ENCODE assay signal across 19 cellular contexts in the genomic region with DNA sequence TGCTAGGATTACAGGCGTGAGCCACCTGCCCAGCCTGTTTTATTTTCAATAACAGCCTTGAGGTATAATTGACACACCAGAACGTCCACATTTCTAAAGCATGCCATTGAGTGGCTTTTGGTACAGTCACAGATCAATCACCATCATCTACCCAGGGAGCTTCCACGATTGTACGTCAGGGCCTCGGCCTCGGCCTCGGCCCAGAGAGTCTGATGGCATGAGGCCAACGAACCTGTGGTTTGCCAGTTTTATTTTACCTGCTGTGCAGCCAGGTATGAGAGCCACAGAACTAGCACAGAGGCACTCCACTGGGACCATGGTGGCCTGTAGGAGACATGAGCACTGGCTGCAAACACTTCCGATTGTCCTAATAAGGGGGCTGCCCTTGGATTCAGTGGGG. TPM values are rescaled to one million over a fixed set of nuclear protein-coding genes. Genes with fewer than 3 reads are reported as not detected.
DNase-seq lines count a peak whose midpoint lies in the region; ATAC-seq and TF ChIP-seq lines count a peak whose summit lies in the region.
"Had no signal": no experiment of that assay in that cellular context is flagged by ENCODE, and none has a peak within 500 bp of the region (broad histone marks: within the 10 kb centered on the region; RNA-seq: fewer than 3 reads in every experiment).

No MANE protein-coding gene starts in this region.

- H3K9me3 Mint-ChIP-seq in T-cell = no peaks in the 10 kb centered on the region
- H3K9me3 Mint-ChIP-seq: CD8-positive, alpha-beta T cell; IgD-negative memory B cell had no signal

- peak; percentile 71 for DNase-seq in DMS79 (lab: John Stamatoyannopoulos, UW)
- DNase-seq in NCI-H774 (lab: John Stamatoyannopoulos, UW) = peak; percentile 44
- peak; percentile 75 for DNase-seq in kidney tubule cell (ENCODE audit: low spot score)
- DNase-seq in T-cell = no peak
- DNase-seq in activated CD4-positive, alpha-beta T cell treated with anti-CD3 and anti-CD28 coated beads for 48 hours = no peak
- DNase-seq: BE2C; CD8-positive, alpha-beta T cell; EL; HCEC 1CT; NCI-H1694 treated with DMSO at 0.1 percent for 48 hours; NCI-H446; NK-92 treated with Interleukin-12 subunit alpha and Interleukin-12 subunit beta, amount 100 ng/mL, for 24 hours; T-helper 9 cell had no signal

- peaks cover 3% of the 10 kb centered on the region for H3K36me3 Mint-ChIP-seq in T-cell
- H3K36me3 Mint-ChIP-seq: IgD-negative memory B cell had no signal

- H3K27ac Mint-ChIP-seq in T-cell = no peak overlapping the region
- H3K27ac Mint-ChIP-seq: CD8-positive, alpha-beta T cell; IgD-negative memory B cell had no signal

- no peak for ATAC-seq in T-cell (replicated peaks in 1 of 4)
- ATAC-seq in HG02970 (IDR thresholded peaks at IDR 0.05; ENCODE audit: low FRiP score, unreplicated experiment) = no peak
- ATAC-seq in HG02571 (IDR thresholded peaks at IDR 0.05; ENCODE audit: unreplicated experiment) = no peak
- ATAC-seq: CD8-positive, alpha-beta T cell had no signal

- no peak overlapping the region for H3K4me3 Mint-ChIP-seq in T-cell
- H3K4me3 Mint-ChIP-seq: CD8-positive, alpha-beta T cell had no signal

- CTCF ChIA-PET in T-cell (lab: Charles Lee) = no interaction called here

- no peak for TF ChIP-seq EP300 in Ishikawa (IDR thresholded peaks at IDR 0.05; ENCODE audit: borderline replicate concordance)

- POLR2A ChIA-PET in T-cell (lab: Charles Lee) = no interaction called here

- no peak for TF ChIP-seq RAD21 in Ishikawa (IDR thresholded peaks at IDR 0.05; ENCODE audit: low read depth)

- H3K4me1 Mint-ChIP-seq in T-cell = peaks cover 1 to 5% (median 3%) of the 10 kb centered on the region in 3 donors

- peaks cover 0 to 2% of the 10 kb centered on the region in 2 donors for H3K27me3 Mint-ChIP-seq in T-cell
- H3K27me3 Mint-ChIP-seq: IgD-negative memory B cell had no signal

TF ChIP-seq in Ishikawa, 13 proteins besides CTCF, POLR2A, EP300 and RAD21:
- peak; percentile 77 for TF ChIP-seq NFIC (IDR thresholded peaks at IDR 0.05)
- no peak for TF ChIP-seq TAF1 (IDR thresholded peaks at IDR 0.05; ENCODE audit: low read depth)

RNA-seq across cellular contexts. Expression of gene UBALD1, which starts 8.3 kb away (rescaled TPM):
- 10 to 100 TPM; 26.0 to 53.1 (median 47.6) TPM for total RNA-seq in T-cell

RNA-seq across cellular contexts. Expression of gene MGRN1, which starts 18.3 kb away (rescaled TPM):
- 10 to 100 TPM; 63.1 to 76.8 (median 72.2) TPM for total RNA-seq in T-cell

RNA-seq across cellular contexts. Expression of gene C16orf96, which starts 50.2 kb away (rescaled TPM):
- total RNA-seq in T-cell = under 1 TPM; 0.30 to 0.66 (median 0.50) TPM
- total RNA-seq: HT-29, SK-MEL-5 had no signal

Comparison
In these comparisons a context has a peak if more than half of its experiments do, and no peak if none do; other contexts are left out.
1. DNase-seq: peak in DMS79 (single experiment), NCI-H774 (single experiment) and kidney tubule cell (single experiment); none in T-cell (0 of 34) and activated CD4-positive, alpha-beta T cell treated with anti-CD3 and anti-CD28 coated beads for 48 hours (single experiment).